Comparison of ENCODE assay signal across 8 cellular contexts in the genomic region with DNA sequence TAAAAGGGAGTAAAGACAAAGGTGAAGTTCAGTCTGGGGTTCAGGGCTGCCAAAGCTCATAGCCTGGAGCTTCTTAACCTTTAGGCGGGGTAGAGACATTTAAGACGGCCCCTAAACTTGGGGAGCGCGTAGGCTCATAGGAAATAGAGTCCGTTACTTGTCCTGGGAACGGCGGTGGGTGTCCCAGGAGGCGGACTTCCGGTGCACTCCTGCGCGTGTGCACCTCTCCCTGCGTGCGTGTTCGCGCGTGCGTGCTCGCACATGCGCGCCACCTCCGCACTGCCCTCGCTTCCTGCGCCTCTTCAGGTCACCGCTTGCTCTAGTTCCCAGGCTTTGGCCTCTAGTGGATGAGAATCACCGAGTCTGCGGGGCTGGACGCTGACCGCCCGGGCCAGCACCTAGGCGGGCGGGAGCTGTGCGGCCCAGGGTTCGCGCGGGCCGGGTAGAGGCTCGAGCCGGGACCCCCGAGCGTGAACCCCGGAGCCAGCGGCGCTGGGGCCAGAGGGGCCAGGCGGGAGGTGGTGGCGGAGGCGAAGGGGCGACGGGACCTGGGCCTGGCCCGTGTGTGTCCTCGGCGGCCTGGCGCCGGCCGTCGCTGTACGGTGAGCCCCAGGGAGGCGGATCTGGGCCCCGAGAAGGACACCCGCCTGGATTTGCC. TPM values are rescaled to one million over a fixed set of nuclear protein-coding genes. Genes with fewer than 3 reads are reported as not detected.
DNase-seq lines count a peak whose midpoint lies in the region; ATAC-seq and TF ChIP-seq lines count a peak whose summit lies in the region.
"Not testable (repeated sequence)": the region's sequence is repeated elsewhere in the genome, so short reads cannot be mapped to it uniquely, and the experiment has no call there.

No MANE protein-coding gene starts in this region.

- H3K9me2 ChIP-seq in SU-DHL-6 (replicated peaks; ENCODE audit: insufficient read depth, low read length) = not testable (repeated sequence)

- H3K36me3 ChIP-seq in SU-DHL-6 (ENCODE audit: low read length); cardiac muscle cell; ovary; thymus (ENCODE audit: control insufficient read depth, insufficient read depth): not testable (repeated sequence)

- H3K4me1 ChIP-seq in cardiac muscle cell (ENCODE audit: low read depth); ovary (ENCODE audit: insufficient read depth); thymus (ENCODE audit: control insufficient read depth, insufficient read depth, low read length): not testable (repeated sequence)

- H2AFZ ChIP-seq in SU-DHL-6 (ENCODE audit: low read depth, low read length, severe bottlenecking) = peak overlapping the region; percentile 93

- not testable (repeated sequence) for H3K9me3 ChIP-seq in SU-DHL-6 (ENCODE audit: insufficient read depth, low read length); cardiac muscle cell (ENCODE audit: low read depth); ovary; thymus (ENCODE audit: control insufficient read depth)

- H3K4me3 ChIP-seq in SU-DHL-6 (ENCODE audit: insufficient read depth, low read length, poor library complexity, severe bottlenecking) = peak overlapping the region; percentile 88
- peak overlapping the region; percentile 83 for H3K4me3 ChIP-seq in cardiac muscle cell
- peak overlapping the region; percentile 87 for H3K4me3 ChIP-seq in ovary
- H3K4me3 ChIP-seq in thymus (ENCODE audit: low read length) = peak overlapping the region; percentile 59

- peak overlapping the region; percentile 83 for H3K9ac ChIP-seq in SU-DHL-6 (ENCODE audit: low read length)

- TF ChIP-seq EP300 in ovary (IDR thresholded peaks at IDR 0.05) = not testable (repeated sequence)

- peak; percentile 28 for TF ChIP-seq POLR2A in ovary (IDR thresholded peaks at IDR 0.05)

- H4K20me1 ChIP-seq in SU-DHL-6 (ENCODE audit: low read depth, low read length) = not testable (repeated sequence)

- intact Hi-C loops in ovary (cut with DNase I) = not testable (repeated sequence)

- H3F3A ChIP-seq in SU-DHL-6 (ENCODE audit: insufficient read depth) = not testable (repeated sequence)

- peaks cover 16% of the 10 kb centered on the region for H3K79me2 ChIP-seq in SU-DHL-6 (ENCODE audit: insufficient read depth, low read length)

- peak overlapping the region; percentile 79 for H3K4me2 ChIP-seq in SU-DHL-6 (ENCODE audit: low read depth, low read length, poor library complexity, severe bottlenecking)

- DNase-seq in NCI-H1105 (lab: John Stamatoyannopoulos, UW) (peak; percentile 52), cardiac muscle cell (ENCODE audit: low read depth in 1 of 2, low spot score in 1 of 2) (peak; percentile 89 to 94), ovary (peak; percentile 80 to 91 (median 83))
- DNase-seq in activated naive CD8-positive, alpha-beta T cell treated with anti-CD3 and anti-CD28 coated beads, Interleukin-2, amount 50 U/mL, for 16 hours (ENCODE audit: low read depth, low spot score) = peak; percentile 47

- not testable (repeated sequence) for H3K27me3 ChIP-seq in SU-DHL-6 (ENCODE audit: low read length); cardiac muscle cell; ovary; thymus (ENCODE audit: control insufficient read depth, insufficient read depth)

- H3K27ac ChIP-seq in SU-DHL-6 (ENCODE audit: low read depth, low read length) = peak overlapping the region; percentile 50
- peak overlapping the region; percentile 99 for H3K27ac ChIP-seq in cardiac muscle cell
- peak overlapping the region; percentile 73 to 76 for H3K27ac ChIP-seq in ovary
- peak overlapping the region; percentile 85 for H3K27ac ChIP-seq in thymus (ENCODE audit: low read depth)

- ATAC-seq in HG02678 (IDR thresholded peaks at IDR 0.05; ENCODE audit: unreplicated experiment) = peak; percentile 100

- 0 to 1% (median 0%) methylated on average over 9 to 50 of the region's 59 CpGs for WGBS in ovary, 3 donors
- WGBS in thymus = under 1% methylated on average over 51 of the region's 59 CpGs

- TF ChIP-seq CTCF in GM12872 (IDR thresholded peaks at IDR 0.05; ENCODE audit: insufficient read depth, low read depth, low read length) (0 out of 3 replicates have a peak, but pooled peaks have one; percentile 3), ovary (IDR thresholded peaks at IDR 0.05) (peak in 1 of 3 donors; percentile 13)
- TF ChIP-seq CTCF in SU-DHL-6 (IDR thresholded peaks at IDR 0.05; ENCODE audit: insufficient read depth, low read length, poor library complexity, severe bottlenecking); cardiac muscle cell (IDR thresholded peaks at IDR 0.05; ENCODE audit: low read depth, low read length): not testable (repeated sequence)

RNA-seq across cellular contexts. Expression of gene POM121, which starts 45.7 kb away (rescaled TPM):
- 9.5 and 16.1 TPM in 2 replicates for total RNA-seq in cardiac muscle cell
- 16.6 and 18.3 TPM in 2 replicates for polyA plus RNA-seq in cardiac muscle cell
- 10 to 100 TPM; 10.3 to 41.4 (median 34.4) TPM for total RNA-seq in ovary
- polyA plus RNA-seq in ovary = 10 to 100 TPM; 16.0 to 23.5 TPM
- polyA plus RNA-seq in thymus = 14.4 TPM

RNA-seq across cellular contexts. Expression of gene TYW1B, which starts 51.2 kb away (rescaled TPM):
- total RNA-seq in cardiac muscle cell (2.4 and 2.9 TPM in 2 replicates), ovary (1 to 10 TPM; 2.9 to 7.6 (median 3.4) TPM)
- polyA plus RNA-seq in cardiac muscle cell (3.2 and 3.3 TPM in 2 replicates), ovary (1 to 10 TPM; 2.5 to 2.8 TPM), thymus (3.0 TPM)

Comparison
In these comparisons a context has a peak if more than half of its experiments do, and no peak if none do; other contexts are left out.
1. Peak in every context shown above with its lines: DNase-seq, ATAC-seq, H3K4me3 ChIP-seq and H3K27ac ChIP-seq.